ENCODE assay signal across 13 cellular contexts in the genomic region with DNA sequence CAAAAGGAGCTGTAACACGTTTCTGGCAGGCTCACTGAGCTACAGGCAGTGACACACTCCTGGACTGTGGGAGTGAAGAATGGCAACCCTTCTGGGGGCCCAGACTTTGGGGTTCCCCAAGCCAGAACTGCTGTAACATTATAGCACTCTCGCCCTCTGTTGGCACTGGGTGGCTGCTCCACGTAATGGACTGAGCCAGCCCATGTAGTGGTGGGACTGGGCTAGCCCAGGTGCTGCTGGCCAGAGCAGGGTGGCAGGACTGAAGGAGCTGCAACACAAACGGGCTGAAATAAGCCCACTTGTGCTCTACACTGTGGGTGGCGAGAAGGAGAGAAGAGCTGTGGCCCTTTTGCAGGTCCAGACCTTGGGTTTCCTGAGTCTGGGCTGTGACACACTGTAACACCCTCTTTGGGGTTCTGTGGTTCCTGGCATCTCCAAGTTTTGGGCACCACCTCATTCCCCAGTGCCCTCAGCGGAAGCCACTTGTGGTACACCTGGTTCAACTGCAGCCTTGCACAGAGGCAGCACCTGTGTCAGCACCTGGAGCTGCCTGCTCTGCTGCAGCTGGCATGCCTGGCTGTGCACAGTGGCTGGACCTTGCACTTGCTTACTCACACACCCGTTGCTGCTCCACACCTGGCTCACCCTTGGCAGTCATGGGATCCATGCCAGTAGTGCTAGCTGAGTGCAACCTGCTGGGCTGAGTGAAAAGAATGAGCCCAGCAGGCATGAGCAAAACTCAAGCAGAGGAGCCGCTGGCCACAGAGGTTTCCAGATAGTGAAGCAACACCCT.
DNase-seq lines count a peak whose midpoint lies in the region; ATAC-seq, FAIRE-seq and TF ChIP-seq lines count a peak whose summit lies in the region.
"Had no signal": no experiment of that assay in that cellular context is flagged by ENCODE, and none has a peak within 500 bp of the region (broad histone marks: within the 10 kb centered on the region; RNA-seq: fewer than 3 reads in every experiment).

No MANE protein-coding gene starts in this region.

- no peak overlapping the region for H3K27ac ChIP-seq in GM12878 (ENCODE audit: control insufficient read depth, insufficient read depth)
- no peak overlapping the region for H3K27ac ChIP-seq in right lobe of liver
- H3K27ac ChIP-seq in tibial nerve, result no peak overlapping the region
- H3K27ac ChIP-seq: KMS-11 had no signal

- H3K79me2 ChIP-seq in GM12878 (ENCODE audit: control insufficient read depth, insufficient read depth, low read length), result no peaks in the 10 kb centered on the region

- TF ChIP-seq POLR2A in GM12878 (IDR thresholded peaks at IDR 0.05; ENCODE audit: low read depth, low read length), result no peak
- no peak for TF ChIP-seq POLR2A in right lobe of liver (IDR thresholded peaks at IDR 0.05)
- no peak for TF ChIP-seq POLR2A in tibial nerve (IDR thresholded peaks at IDR 0.05)

- H3K4me3 Mint-ChIP-seq in stimulated activated naive CD8-positive, alpha-beta T cell treated with anti-CD3 and anti-CD28 coated beads, Interleukin-15, amount 100 ng/mL, for 72 hours, result no peak overlapping the region
- H3K4me3 Mint-ChIP-seq: dendritic cell treated with granulocyte-macrophage colony-stimulating factor and Interleukin-4, amounts not matched to agents 40 ng/mL and 50 ng/mL, for 4 days had no signal

- H3K4me2 ChIP-seq in GM12878 (ENCODE audit: control insufficient read depth, insufficient read depth), result no peak overlapping the region
- H3K4me2 ChIP-seq: KMS-11 had no signal

- no peaks in the 10 kb centered on the region for H3K9me3 Mint-ChIP-seq in stimulated activated naive CD8-positive, alpha-beta T cell treated with anti-CD3 and anti-CD28 coated beads, Interleukin-15, amount 100 ng/mL, for 72 hours

- intact Hi-C loops in GM12878 (cut with micrococcal nuclease; ENCODE audit: unreplicated experiment), result no loop called here
- intact Hi-C loops in right lobe of liver (cut with DNase I), result no loop called here

- no peak overlapping the region for H2AFZ ChIP-seq in GM12878 (ENCODE audit: control insufficient read depth, low read depth, low read length)

- TF ChIP-seq CTCF in GM12878 (IDR thresholded peaks at IDR 0.05 in 2 of 3, conservative IDR thresholded peaks at IDR 0.05 in 1 of 3; ENCODE audit: control insufficient read depth in 2 of 3, extremely low read depth in 1 of 3, insufficient read depth in 1 of 3, low read depth in 3 of 3, low read length in 3 of 3), result peak in 1 of 3 experiments; percentile 14; a peak in 1 of 6 replicates
- TF ChIP-seq CTCF in right lobe of liver (IDR thresholded peaks at IDR 0.05), result no peak
- TF ChIP-seq CTCF in tibial nerve (IDR thresholded peaks at IDR 0.05), result no peak

- POLR2A ChIA-PET in GM12878 (lab: Charles Lee), result no interaction called here

- WGBS in GM12878 (ENCODE audit: insufficient coverage, insufficient replicate concordance, low lambda C conversion rate, missing lambda C conversion rate), result 5% methylated on average over 8 of the region's 8 CpGs
- 33% methylated on average over 1 of the region's 8 CpGs for WGBS in right lobe of liver (ENCODE audit: insufficient coverage, low coverage, low lambda C conversion rate, missing lambda C conversion rate)
- WGBS in tibial nerve, 2 donors, result 81 to 86% methylated on average over 6 to 7 of the region's 8 CpGs

- no peaks in the 10 kb centered on the region for H3K9me3 ChIP-seq in GM12878 (replicated peaks; ENCODE audit: control insufficient read depth, insufficient read depth, low read length)
- H3K9me3 ChIP-seq in right lobe of liver, result no peaks in the 10 kb centered on the region
- no peaks in the 10 kb centered on the region for H3K9me3 ChIP-seq in tibial nerve

- H3K4me1 ChIP-seq in GM12878 (ENCODE audit: control insufficient read depth, insufficient read depth, low read length), result no peaks in the 10 kb centered on the region
- H3K4me1 ChIP-seq in right lobe of liver, result no peaks in the 10 kb centered on the region
- no peaks in the 10 kb centered on the region for H3K4me1 ChIP-seq in tibial nerve

- BruUV-seq in GM12878 (replicated peaks; lab: Mats Ljungman, UMichigan), result no TSS peak

- H3K9ac ChIP-seq in GM12878 (ENCODE audit: control insufficient read depth, insufficient read depth, low read length), result no peak overlapping the region
- H3K9ac ChIP-seq: KMS-11 had no signal

- SMC1A ChIA-PET in GM12878 (lab: Charles Lee; ENCODE audit: uncharacterized antibody, unreplicated experiment), result no interaction called here

- in situ Hi-C loops in GM12878 (cut with MboI) (no loop called here), ACHN (cut with HindIII; ENCODE audit: low pct_ligation_motif_present, low pct_unique_long_range_greater_than_20kb, low sequenced_read_pairs) (no loop called here)

- no peak for FAIRE-seq in GM12878 (lab: Jason Lieb, UNC)

- no peaks in the 10 kb centered on the region for H3K4me1 Mint-ChIP-seq in stimulated activated naive CD8-positive, alpha-beta T cell treated with anti-CD3 and anti-CD28 coated beads, Interleukin-15, amount 100 ng/mL, for 72 hours

- no peak for TF ChIP-seq RAD21 in GM12878 (IDR thresholded peaks at IDR 0.05; ENCODE audit: insufficient read depth, low read depth, low read length)

- TF ChIP-seq EP300 in GM12878 (IDR thresholded peaks at IDR 0.05; ENCODE audit: borderline replicate concordance in 1 of 2, control insufficient read depth in 1 of 2, low read depth in 2 of 2, low read length in 2 of 2), result no peak
- TF ChIP-seq EP300 in tibial nerve (IDR thresholded peaks at IDR 0.05), result no peak

- no peaks in the 10 kb centered on the region for H4K20me1 ChIP-seq in GM12878 (ENCODE audit: control insufficient read depth, insufficient read depth)

- H3K27ac Mint-ChIP-seq in stimulated activated naive CD8-positive, alpha-beta T cell treated with anti-CD3 and anti-CD28 coated beads, Interleukin-15, amount 100 ng/mL, for 72 hours, result no peak overlapping the region
- H3K27ac Mint-ChIP-seq: dendritic cell treated with granulocyte-macrophage colony-stimulating factor and Interleukin-4, amounts not matched to agents 40 ng/mL and 50 ng/mL, for 4 days had no signal

- no peak for DNase-seq in stimulated activated naive CD8-positive, alpha-beta T cell treated with anti-CD3 and anti-CD28 coated beads, Interleukin-15, amount 100 ng/mL, for 72 hours
- no peak for DNase-seq in stimulated activated naive CD8-positive, alpha-beta T cell treated with anti-CD3 and anti-CD28 coated beads, Interleukin-15, Interleukin-2, amounts not matched to agents 100 U/mL and 50 U/mL, for 24 hours
- no peak for DNase-seq in GM12878 (ENCODE audit: low read depth, low spot score)
- peak; percentile 83 to 91 (median 86) for DNase-seq in right lobe of liver
- DNase-seq in DMS 273 (lab: John Stamatoyannopoulos, UW; ENCODE audit: unreplicated experiment), result no peak
- DNase-seq in tibial nerve (ENCODE audit: low spot score in 2 of 2), result no peak
- no peak for DNase-seq in activated gamma-delta T cell treated with Interleukin-2 at 50 U/mL for 16 hours
- no peak for DNase-seq in ACHN
- DNase-seq: activated T-cell treated with anti-CD3 and anti-CD28 coated beads, Interleukin-2, amount 50 U/mL, for 48 hours; amniotic stem cell; T-helper 2 cell had no signal

- no peak overlapping the region for H3K4me3 ChIP-seq in GM12878
- H3K4me3 ChIP-seq in right lobe of liver, result no peak overlapping the region
- no peak overlapping the region for H3K4me3 ChIP-seq in tibial nerve

- no peaks in the 10 kb centered on the region for H3K27me3 Mint-ChIP-seq in stimulated activated naive CD8-positive, alpha-beta T cell treated with anti-CD3 and anti-CD28 coated beads, Interleukin-15, amount 100 ng/mL, for 72 hours
- H3K27me3 Mint-ChIP-seq: dendritic cell treated with granulocyte-macrophage colony-stimulating factor and Interleukin-4, amounts not matched to agents 40 ng/mL and 50 ng/mL, for 4 days had no signal

- H3K27me3 ChIP-seq in GM12878 (replicated peaks in 1 of 2; ENCODE audit: control insufficient read depth in 2 of 2, insufficient read depth in 2 of 2, low read length in 1 of 2) (no peaks in the 10 kb centered on the region), right lobe of liver (no peaks in the 10 kb centered on the region), tibial nerve (no peaks in the 10 kb centered on the region)

- RAD21 ChIA-PET in GM12878 (lab: Charles Lee; ENCODE audit: unreplicated experiment), result no interaction called here

- CTCF ChIA-PET in GM12878 (lab: Yijun Ruan, JAX), result no interaction called here

- ATAC-seq in stimulated activated naive CD8-positive, alpha-beta T cell treated with anti-CD3 and anti-CD28 coated beads, Interleukin-15, amount 100 ng/mL, for 72 hours, result peak; percentile 37
- ATAC-seq in stimulated activated naive CD8-positive, alpha-beta T cell treated with anti-CD3 and anti-CD28 coated beads, Interleukin-15, Interleukin-2, amounts not matched to agents 100 U/mL and 50 U/mL, for 24 hours, result no peak
- ATAC-seq in GM12878, result peak; percentile 69
- peak; percentile 97 to 100 (median 99) for ATAC-seq in right lobe of liver

- H3K36me3 ChIP-seq in GM12878 (ENCODE audit: control insufficient read depth in 2 of 2, insufficient read depth in 2 of 2, low read length in 1 of 2), result no peaks in the 10 kb centered on the region
- no peaks in the 10 kb centered on the region for H3K36me3 ChIP-seq in right lobe of liver
- H3K36me3 ChIP-seq in tibial nerve, result no peaks in the 10 kb centered on the region

TF ChIP-seq in GM12878, 131 proteins besides CTCF, POLR2A, EP300 and RAD21:
- TF ChIP-seq, protein P1, sequence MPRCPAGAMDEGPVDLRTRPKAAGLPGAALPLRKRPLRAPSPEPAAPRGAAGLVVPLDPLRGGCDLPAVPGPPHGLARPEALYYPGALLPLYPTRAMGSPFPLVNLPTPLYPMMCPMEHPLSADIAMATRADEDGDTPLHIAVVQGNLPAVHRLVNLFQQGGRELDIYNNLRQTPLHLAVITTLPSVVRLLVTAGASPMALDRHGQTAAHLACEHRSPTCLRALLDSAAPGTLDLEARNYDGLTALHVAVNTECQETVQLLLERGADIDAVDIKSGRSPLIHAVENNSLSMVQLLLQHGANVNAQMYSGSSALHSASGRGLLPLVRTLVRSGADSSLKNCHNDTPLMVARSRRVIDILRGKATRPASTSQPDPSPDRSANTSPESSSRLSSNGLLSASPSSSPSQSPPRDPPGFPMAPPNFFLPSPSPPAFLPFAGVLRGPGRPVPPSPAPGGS (IDR thresholded peaks at IDR 0.05; ENCODE audit: borderline replicate concordance, insufficient read depth, low read depth, low read length, poor library complexity, severe bottlenecking), result no peak

Comparison
In these comparisons a context has a peak if more than half of its experiments do, and no peak if none do; other contexts are left out.
1. DNase-seq: peak in right lobe of liver (3 of 3); none in stimulated activated naive CD8-positive, alpha-beta T cell treated with anti-CD3 and anti-CD28 coated beads, Interleukin-15, amount 100 ng/mL, for 72 hours (0 of 2), stimulated activated naive CD8-positive, alpha-beta T cell treated with anti-CD3 and anti-CD28 coated beads, Interleukin-15, Interleukin-2, amounts not matched to agents 100 U/mL and 50 U/mL, for 24 hours (single experiment), GM12878 (single experiment), DMS 273 (single experiment), tibial nerve (0 of 2), activated gamma-delta T cell treated with Interleukin-2 at 50 U/mL for 16 hours (single experiment) and ACHN (single experiment).